Comparison of ENCODE assay signal across 9 cellular contexts in the genomic region with DNA sequence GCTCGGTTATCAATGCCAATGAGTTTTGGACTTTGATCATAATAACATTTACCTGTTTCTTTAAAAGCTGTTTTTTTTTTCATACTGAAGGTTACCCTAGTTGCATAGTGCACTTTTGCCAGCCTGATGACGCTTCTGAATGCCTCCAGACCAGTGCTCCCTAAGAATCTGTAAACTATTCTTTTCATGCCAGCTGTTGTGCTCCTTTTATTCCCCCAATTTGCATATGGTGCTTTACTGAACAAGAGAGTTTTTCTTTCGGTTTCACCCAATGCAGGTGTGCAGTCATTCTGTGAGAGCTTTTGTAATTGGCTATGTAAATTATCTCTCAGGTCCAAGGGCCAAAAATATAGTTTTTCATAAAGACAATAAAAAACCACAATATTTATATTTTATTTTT. TPM values are rescaled to one million over a fixed set of nuclear protein-coding genes. Genes with fewer than 3 reads are reported as not detected.
DNase-seq lines count a peak whose midpoint lies in the region; ATAC-seq, FAIRE-seq and TF ChIP-seq lines count a peak whose summit lies in the region.
"Had no signal": no experiment of that assay in that cellular context is flagged by ENCODE, and none has a peak within 500 bp of the region (broad histone marks: within the 10 kb centered on the region; RNA-seq: fewer than 3 reads in every experiment).

No MANE protein-coding gene starts in this region.

- H3K9me3 ChIP-seq in Peyer's patch, result no peaks in the 10 kb centered on the region

- peak overlapping the region; percentile 18 to 69 (median 28) for H3K27ac ChIP-seq in Peyer's patch

- peak overlapping the region in 2 of 4 donors; percentile 37 to 40 for H3K4me3 ChIP-seq in Peyer's patch

- peak; percentile 45 for DNase-seq in activated CD8-positive, alpha-beta memory T cell treated with anti-CD3 and anti-CD28 coated beads, Interleukin-2, amount 10 ng/mL, durations not matched to agents 7 days and 5 days
- no peak for DNase-seq in activated CD8-positive, alpha-beta memory T cell treated with anti-CD3 and anti-CD28 coated beads, Interleukin-2, amount 50 U/mL, for 48 hours
- peak in 2 of 3 donors; percentile 44 to 56 for DNase-seq in Peyer's patch
- no peak for DNase-seq in stimulated activated effector memory CD8-positive, alpha-beta T cell treated with anti-CD3 and anti-CD28 coated beads, Interleukin-12 subunit alpha, Interleukin-12 subunit beta, amount 100 ng/mL, for 72 hours (ENCODE audit: low spot score in 2 of 2)
- DNase-seq in iPS-NIHi11 (ENCODE audit: low spot score), result no peak
- DNase-seq in urothelium cell line (ENCODE audit: low spot score), result no peak
- no peak for DNase-seq in AML-193 (lab: John Stamatoyannopoulos, UW)
- DNase-seq: NCI-H1105 treated with DMSO at 0.1 percent for 48 hours had no signal

- peaks cover 0 to 13% (median 2%) of the 10 kb centered on the region in 4 donors for H3K4me1 ChIP-seq in Peyer's patch

- FAIRE-seq in urothelium cell line (lab: Jason Lieb, UNC), result no peak

- H3K36me3 Mint-ChIP-seq in activated CD8-positive, alpha-beta memory T cell treated with anti-CD3 and anti-CD28 coated beads, Interleukin-2, amount 10 ng/mL, durations not matched to agents 7 days and 5 days, result no peaks in the 10 kb centered on the region
- H3K36me3 Mint-ChIP-seq in stimulated activated effector memory CD8-positive, alpha-beta T cell treated with anti-CD3 and anti-CD28 coated beads, Interleukin-12 subunit alpha, Interleukin-12 subunit beta, amount 100 ng/mL, for 72 hours, result no peaks in the 10 kb centered on the region

- CTCF ChIA-PET in activated CD8-positive, alpha-beta memory T cell treated with anti-CD3 and anti-CD28 coated beads, Interleukin-2, amount 10 ng/mL, durations not matched to agents 7 days and 5 days (lab: Charles Lee), result interaction anchor here (0.9 to 1.6 kb wide), 6 partner anchors 13 to 269 kb away, joined by 3 to 4 read pairs (median 3); no protein-coding TSS in a partner anchor

- TF ChIP-seq POLR2A in Peyer's patch (IDR thresholded peaks at IDR 0.05), result no peak

- no peak for TF ChIP-seq CTCF in Peyer's patch (IDR thresholded peaks at IDR 0.05)

- peak overlapping the region; percentile 58 for H3K27ac Mint-ChIP-seq in activated CD8-positive, alpha-beta memory T cell treated with anti-CD3 and anti-CD28 coated beads, Interleukin-2, amount 10 ng/mL, durations not matched to agents 7 days and 5 days
- no peak overlapping the region for H3K27ac Mint-ChIP-seq in stimulated activated effector memory CD8-positive, alpha-beta T cell treated with anti-CD3 and anti-CD28 coated beads, Interleukin-12 subunit alpha, Interleukin-12 subunit beta, amount 100 ng/mL, for 72 hours

- ATAC-seq in activated CD8-positive, alpha-beta memory T cell treated with anti-CD3 and anti-CD28 coated beads, Interleukin-2, amount 10 ng/mL, durations not matched to agents 7 days and 5 days, result peak; percentile 75
- ATAC-seq in HG02840 (IDR thresholded peaks at IDR 0.05; ENCODE audit: low FRiP score, unreplicated experiment), result peak; percentile 88
- ATAC-seq in stimulated activated effector memory CD8-positive, alpha-beta T cell treated with anti-CD3 and anti-CD28 coated beads, Interleukin-12 subunit alpha, Interleukin-12 subunit beta, amount 100 ng/mL, for 72 hours, result peak; percentile 90

- no peaks in the 10 kb centered on the region for H3K27me3 Mint-ChIP-seq in activated CD8-positive, alpha-beta memory T cell treated with anti-CD3 and anti-CD28 coated beads, Interleukin-2, amount 10 ng/mL, durations not matched to agents 7 days and 5 days

- no peaks in the 10 kb centered on the region for H3K9me3 Mint-ChIP-seq in activated CD8-positive, alpha-beta memory T cell treated with anti-CD3 and anti-CD28 coated beads, Interleukin-2, amount 10 ng/mL, durations not matched to agents 7 days and 5 days (ENCODE audit: low read depth)
- H3K9me3 Mint-ChIP-seq in stimulated activated effector memory CD8-positive, alpha-beta T cell treated with anti-CD3 and anti-CD28 coated beads, Interleukin-12 subunit alpha, Interleukin-12 subunit beta, amount 100 ng/mL, for 72 hours, result no peaks in the 10 kb centered on the region

- H3K27me3 ChIP-seq in Peyer's patch, result no peaks in the 10 kb centered on the region

- no peaks in the 10 kb centered on the region for H3K36me3 ChIP-seq in Peyer's patch

- peaks cover 42% of the 10 kb centered on the region for H3K4me1 Mint-ChIP-seq in activated CD8-positive, alpha-beta memory T cell treated with anti-CD3 and anti-CD28 coated beads, Interleukin-2, amount 10 ng/mL, durations not matched to agents 7 days and 5 days
- peaks cover 35% of the 10 kb centered on the region for H3K4me1 Mint-ChIP-seq in stimulated activated effector memory CD8-positive, alpha-beta T cell treated with anti-CD3 and anti-CD28 coated beads, Interleukin-12 subunit alpha, Interleukin-12 subunit beta, amount 100 ng/mL, for 72 hours

- peak overlapping the region; percentile 26 for H3K4me3 Mint-ChIP-seq in activated CD8-positive, alpha-beta memory T cell treated with anti-CD3 and anti-CD28 coated beads, Interleukin-2, amount 10 ng/mL, durations not matched to agents 7 days and 5 days
- H3K4me3 Mint-ChIP-seq in stimulated activated effector memory CD8-positive, alpha-beta T cell treated with anti-CD3 and anti-CD28 coated beads, Interleukin-12 subunit alpha, Interleukin-12 subunit beta, amount 100 ng/mL, for 72 hours, result no peak overlapping the region

RNA-seq across cellular contexts. Expression of a gene that starts 48.1 kb away (rescaled TPM):
- 10 to 100 TPM; 37.7 to 43.6 TPM for total RNA-seq in activated CD8-positive, alpha-beta memory T cell treated with anti-CD3 and anti-CD28 coated beads, Interleukin-2, amount 10 ng/mL, durations not matched to agents 7 days and 5 days
- total RNA-seq in Peyer's patch, result 10 to 100 TPM in 1 of 4 donors, 1 to 10 TPM in 3; 5.1 to 33.8 (median 7.9) TPM

Comparison
In these comparisons a context has a peak if more than half of its experiments do, and no peak if none do; other contexts are left out.
1. DNase-seq: peak in activated CD8-positive, alpha-beta memory T cell treated with anti-CD3 and anti-CD28 coated beads, Interleukin-2, amount 10 ng/mL, durations not matched to agents 7 days and 5 days (single experiment) and Peyer's patch (2 of 3); none in activated CD8-positive, alpha-beta memory T cell treated with anti-CD3 and anti-CD28 coated beads, Interleukin-2, amount 50 U/mL, for 48 hours (single experiment), stimulated activated effector memory CD8-positive, alpha-beta T cell treated with anti-CD3 and anti-CD28 coated beads, Interleukin-12 subunit alpha, Interleukin-12 subunit beta, amount 100 ng/mL, for 72 hours (0 of 2), iPS-NIHi11 (single experiment), urothelium cell line (single experiment) and AML-193 (0 of 2).
2. Peak in every context shown above with its lines, with median percentiles within 50 percentile points of each other: ATAC-seq.